9 cellular contexts compared by ENCODE assay signal in the genomic region with DNA sequence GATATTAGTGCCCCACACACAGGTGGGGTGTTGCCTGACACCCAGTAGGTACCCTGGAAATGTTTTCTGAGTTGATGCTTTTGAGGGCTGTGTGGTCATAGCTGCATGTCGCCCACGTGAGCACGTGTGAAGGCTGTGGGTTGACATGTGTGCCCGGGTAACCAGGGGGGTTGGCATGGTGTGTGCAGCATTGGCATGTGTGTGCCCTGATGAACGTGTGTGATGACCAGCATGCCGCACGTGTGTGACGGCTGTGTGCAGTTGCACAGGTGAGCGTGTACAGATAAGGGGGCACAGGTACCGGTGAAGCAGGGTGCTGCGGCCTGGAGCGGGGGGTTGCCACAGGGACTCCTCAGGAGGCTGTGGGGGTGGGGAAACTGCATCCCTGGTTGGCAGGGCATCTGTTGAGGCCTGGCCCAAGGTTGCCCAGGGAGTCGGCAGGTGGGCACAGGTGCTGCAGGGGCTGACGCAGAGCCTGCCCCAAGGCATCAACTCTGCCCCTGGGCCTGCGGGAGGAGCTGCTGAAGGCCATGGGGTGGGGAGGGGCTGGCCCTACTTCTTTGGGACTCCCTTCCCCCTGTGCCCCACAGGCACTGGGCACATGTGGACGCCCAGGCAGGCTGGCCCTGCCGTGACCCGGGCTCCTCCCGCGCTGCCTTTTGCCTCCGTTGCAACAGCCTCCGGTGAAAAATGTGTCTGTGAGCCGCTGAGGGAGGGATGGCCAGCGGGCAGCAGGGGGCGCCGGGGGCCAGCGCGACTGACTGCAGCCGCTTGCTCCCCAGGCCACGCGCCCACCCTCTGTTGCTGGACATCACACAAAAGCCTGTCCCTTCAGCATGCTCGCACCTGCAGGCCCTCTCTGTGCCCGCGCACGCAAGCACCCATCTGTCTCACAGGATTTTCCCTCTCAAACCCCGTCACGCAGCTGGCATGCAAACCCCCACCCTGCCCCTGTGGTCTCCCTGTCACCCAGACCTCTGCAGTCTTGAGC. TPM values are rescaled to one million over a fixed set of nuclear protein-coding genes. Genes with fewer than 3 reads are reported as not detected.
DNase-seq lines count a peak whose midpoint lies in the region; ATAC-seq, FAIRE-seq and TF ChIP-seq lines count a peak whose summit lies in the region.
"Had no signal": no experiment of that assay in that cellular context is flagged by ENCODE, and none has a peak within 500 bp of the region (broad histone marks: within the 10 kb centered on the region; RNA-seq: fewer than 3 reads in every experiment).

No MANE protein-coding gene starts in this region.

- H3K79me2 ChIP-seq in endothelial cell of umbilical vein (ENCODE audit: control insufficient read depth, insufficient read depth, low read length) = no peaks in the 10 kb centered on the region

- peaks cover 3% of the 10 kb centered on the region for H3K4me1 ChIP-seq in endothelial cell of umbilical vein (ENCODE audit: control insufficient read depth, extremely low read depth, insufficient read depth, low read length)

- H3K4me3 Mint-ChIP-seq in activated T-cell treated with anti-CD3 and anti-CD28 coated beads, Interleukin-2, amount 50 U/mL, for 72 hours = no peak overlapping the region

- H3K9ac ChIP-seq in endothelial cell of umbilical vein (replicated peaks; ENCODE audit: extremely low read depth, insufficient read depth, low read length) = no peak overlapping the region

- H3K9me3 ChIP-seq in endothelial cell of umbilical vein (replicated peaks; ENCODE audit: control insufficient read depth, insufficient read depth, low read length) = no peaks in the 10 kb centered on the region

- no TSS peak for BruUV-seq in endothelial cell of umbilical vein (replicated peaks; lab: Mats Ljungman, UMichigan)

- H3K27ac Mint-ChIP-seq in activated T-cell treated with anti-CD3 and anti-CD28 coated beads, Interleukin-2, amount 50 U/mL, for 72 hours = no peak overlapping the region

- H4K20me1 ChIP-seq in endothelial cell of umbilical vein (replicated peaks; ENCODE audit: control insufficient read depth, extremely low read depth, insufficient read depth, low read length) = no peaks in the 10 kb centered on the region

- CTCF ChIA-PET in endothelial cell of umbilical vein (lab: Charles Lee) = interaction anchor here (1.0 to 3.4 kb wide), 3 partner anchors 24 to 299 kb away, joined by 3 to 15 read pairs (median 12); no protein-coding TSS in a partner anchor

- dilution Hi-C loops in endothelial cell of umbilical vein (cut with MboI; ENCODE audit: extremely low pct_ligation_motif_present, low sequenced_read_pairs) = no loop called here

- ATAC-seq in activated T-cell treated with anti-CD3 and anti-CD28 coated beads, Interleukin-2, amount 50 U/mL, for 72 hours (replicated peaks in 1 of 2) = no peak
- ATAC-seq in stimulated activated naive CD8-positive, alpha-beta T cell treated with anti-CD3 and anti-CD28 coated beads, Interleukin-15, Interleukin-2, amounts not matched to agents 100 U/mL and 50 U/mL, for 24 hours = no peak
- ATAC-seq in HG02763 (IDR thresholded peaks at IDR 0.05; ENCODE audit: unreplicated experiment) (no peak), HG03108 (IDR thresholded peaks at IDR 0.05; ENCODE audit: unreplicated experiment) (no peak), GM19035 (IDR thresholded peaks at IDR 0.05; ENCODE audit: unreplicated experiment) (no peak)

- peaks cover 20% of the 10 kb centered on the region for H3K4me1 Mint-ChIP-seq in activated T-cell treated with anti-CD3 and anti-CD28 coated beads, Interleukin-2, amount 50 U/mL, for 72 hours (ENCODE audit: low read depth)

- peaks cover 29 to 35% of the 10 kb centered on the region in 2 experiments for H3K27me3 ChIP-seq in endothelial cell of umbilical vein (ENCODE audit: control insufficient read depth in 2 of 2, insufficient read depth in 2 of 2, low read length in 2 of 2)

- no peaks in the 10 kb centered on the region for H3K36me3 ChIP-seq in endothelial cell of umbilical vein (ENCODE audit: control insufficient read depth in 2 of 2, extremely low read depth in 1 of 2, insufficient read depth in 2 of 2, low read length in 2 of 2)

- no peak overlapping the region for H3K4me3 ChIP-seq in endothelial cell of umbilical vein (replicated peaks in 1 of 3; ENCODE audit: insufficient read depth in 1 of 3, low read depth in 1 of 3, low read length in 3 of 3)

- H3K36me3 Mint-ChIP-seq in activated T-cell treated with anti-CD3 and anti-CD28 coated beads, Interleukin-2, amount 50 U/mL, for 72 hours (ENCODE audit: insufficient read depth in 2 of 2) = no peaks in the 10 kb centered on the region

- DNase-seq in activated T-cell treated with anti-CD3 and anti-CD28 coated beads, Interleukin-2, amount 50 U/mL, for 72 hours = peak; percentile 31 to 42
- no peak for DNase-seq in activated T-cell treated with anti-CD3 and anti-CD28 coated beads, Interleukin-2, amount 50 U/mL, for 1 hour
- DNase-seq in NCI-H748 (lab: John Stamatoyannopoulos, UW; ENCODE audit: unreplicated experiment) = peak; percentile 53
- peak; percentile 30 for DNase-seq in endothelial cell of umbilical vein (ENCODE audit: low read depth, low spot score)
- peak; percentile 48 for DNase-seq in stimulated activated naive CD8-positive, alpha-beta T cell treated with anti-CD3 and anti-CD28 coated beads, Interleukin-15, Interleukin-2, amounts not matched to agents 100 U/mL and 50 U/mL, for 24 hours

- no peak overlapping the region for H3K27ac ChIP-seq in endothelial cell of umbilical vein (ENCODE audit: insufficient read depth, low read depth, low read length)

- POLR2A ChIA-PET in endothelial cell of umbilical vein (lab: Charles Lee) = no interaction called here

- no peaks in the 10 kb centered on the region for H3K9me1 ChIP-seq in endothelial cell of umbilical vein (replicated peaks; ENCODE audit: control insufficient read depth, extremely low read depth, insufficient read depth, low read length)

- intact Hi-C loops in endothelial cell of umbilical vein (cut with micrococcal nuclease) = loop anchor here (2.0 kb wide), 1 partner anchor 146 kb away; no protein-coding TSS in a partner anchor

- no peak for TF ChIP-seq POLR2A in endothelial cell of umbilical vein (IDR thresholded peaks at IDR 0.05; ENCODE audit: low read depth, low read length)

- H3K27me3 Mint-ChIP-seq in activated T-cell treated with anti-CD3 and anti-CD28 coated beads, Interleukin-2, amount 50 U/mL, for 72 hours (ENCODE audit: low read depth) = peaks cover 73% of the 10 kb centered on the region

- FAIRE-seq in endothelial cell of umbilical vein (lab: Jason Lieb, UNC) = peak; percentile 63
- FAIRE-seq: GM18507 had no signal

- no peak overlapping the region for H3K4me2 ChIP-seq in endothelial cell of umbilical vein (ENCODE audit: insufficient read depth, low read length)

- no peaks in the 10 kb centered on the region for H3K9me3 Mint-ChIP-seq in activated T-cell treated with anti-CD3 and anti-CD28 coated beads, Interleukin-2, amount 50 U/mL, for 72 hours

- H2AFZ ChIP-seq in endothelial cell of umbilical vein (ENCODE audit: low read depth, low read length) = no peak overlapping the region

- peak; percentile 52 to 85 for TF ChIP-seq CTCF in endothelial cell of umbilical vein (IDR thresholded peaks at IDR 0.05; ENCODE audit: extremely low read depth in 1 of 2, insufficient read depth in 1 of 2, low read depth in 1 of 2, low read length in 2 of 2)

TF ChIP-seq in endothelial cell of umbilical vein, 7 proteins besides CTCF, POLR2A, EP300 and RAD21:
- TF ChIP-seq POLR2AphosphoS5 (IDR thresholded peaks at IDR 0.05; ENCODE audit: insufficient read depth, low read depth, low read length) = no peak
- no peak for TF ChIP-seq MYC (IDR thresholded peaks at IDR 0.05; ENCODE audit: low read depth, low read length)
- no peak for TF ChIP-seq EZH2 (IDR thresholded peaks at IDR 0.05; ENCODE audit: borderline replicate concordance, low read depth, low read length, severe bottlenecking)
- TF ChIP-seq JUN (IDR thresholded peaks at IDR 0.05; ENCODE audit: borderline replicate concordance, insufficient read depth, insufficient read length, low read depth) = no peak
- no peak for TF ChIP-seq FOS (IDR thresholded peaks at IDR 0.05; ENCODE audit: borderline replicate concordance, insufficient read depth, low read length)
- no peak for TF ChIP-seq GATA2 (IDR thresholded peaks at IDR 0.05; ENCODE audit: insufficient read depth, insufficient read length, low read depth, low read length)
- TF ChIP-seq, protein P1, sequence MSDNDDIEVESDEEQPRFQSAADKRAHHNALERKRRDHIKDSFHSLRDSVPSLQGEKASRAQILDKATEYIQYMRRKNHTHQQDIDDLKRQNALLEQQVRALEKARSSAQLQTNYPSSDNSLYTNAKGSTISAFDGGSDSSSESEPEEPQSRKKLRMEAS (IDR thresholded peaks at IDR 0.05; ENCODE audit: insufficient read depth, insufficient read length) = no peak

RNA-seq across cellular contexts. Expression of gene UNC5A, which starts 2.2 kb away (rescaled TPM):
- under 1 TPM in 1 of 2 donors, not detected in 1; 0.23 TPM for total RNA-seq in activated T-cell treated with anti-CD3 and anti-CD28 coated beads, Interleukin-2, amount 50 U/mL, for 72 hours
- 0.22 and 0.51 TPM in 2 replicates for total RNA-seq in endothelial cell of umbilical vein
- polyA plus RNA-seq in endothelial cell of umbilical vein = 0.08 and 0.10 TPM in 2 replicates
- 0.05 and 0.07 TPM in 2 replicates for polyA plus RNA-seq in endothelial cell of umbilical vein (2011; cell fraction: cytosol; rRNA removed)
- polyA plus RNA-seq in endothelial cell of umbilical vein (2011; cell fraction: nucleus; rRNA removed) = 0.06 and 0.11 TPM in 2 replicates
- polyA plus RNA-seq in endothelial cell of umbilical vein (2012) = 0.17 and 0.25 TPM in 2 replicates
- polyA minus RNA-seq in endothelial cell of umbilical vein = not detected in 2 replicates
- not detected for polyA minus RNA-seq in endothelial cell of umbilical vein (2011; cell fraction: cytosol; rRNA and poly(A)+ RNA removed)
- not detected in 2 replicates for polyA minus RNA-seq in endothelial cell of umbilical vein (2011; cell fraction: nucleus; rRNA and poly(A)+ RNA removed)
